Comparison of ENCODE assay signal across 8 cellular contexts in the genomic region with DNA sequence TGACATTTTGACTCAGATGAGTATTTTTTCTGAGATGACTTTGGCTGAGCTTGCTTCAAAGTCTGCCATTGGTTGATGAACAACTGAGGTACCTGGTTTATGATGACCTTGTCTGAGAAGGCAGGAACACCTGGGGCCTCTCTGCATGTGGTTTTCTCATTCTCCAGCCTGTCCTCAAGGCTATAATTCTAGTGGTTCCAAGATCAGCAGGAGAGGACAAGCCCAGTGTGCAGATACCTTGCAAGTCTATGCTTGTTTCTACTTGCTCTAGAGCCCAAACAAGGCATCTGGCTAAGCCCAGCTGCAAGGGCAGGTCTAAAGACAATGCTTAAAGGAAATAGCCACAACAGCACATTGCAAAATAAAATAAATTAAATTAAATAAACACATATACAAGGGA.
"Had no signal": no experiment of that assay in that cellular context is flagged by ENCODE, and none has a peak within 500 bp of the region (broad histone marks: within the 10 kb centered on the region; RNA-seq: fewer than 3 reads in every experiment).

No MANE protein-coding gene starts in this region.

- FAIRE-seq: H1, H54, HTR-8/SVneo, K562 had no signal

- H3K27ac Mint-ChIP-seq: GM23338, H9 had no signal

- DNase-seq: H9, HCEC 1CT, IMR-90 had no signal

- ATAC-seq: K562 had no signal

- H3K4me3 Mint-ChIP-seq: GM23338, H9 had no signal

- H3K4me3 ChIP-seq: GM23338, K562 had no signal

- H3K4me1 Mint-ChIP-seq: GM23338, H9 had no signal

- H3K9me3 Mint-ChIP-seq: H9 had no signal
